Comparison of ENCODE assay signal across 8 cellular contexts in the genomic region with DNA sequence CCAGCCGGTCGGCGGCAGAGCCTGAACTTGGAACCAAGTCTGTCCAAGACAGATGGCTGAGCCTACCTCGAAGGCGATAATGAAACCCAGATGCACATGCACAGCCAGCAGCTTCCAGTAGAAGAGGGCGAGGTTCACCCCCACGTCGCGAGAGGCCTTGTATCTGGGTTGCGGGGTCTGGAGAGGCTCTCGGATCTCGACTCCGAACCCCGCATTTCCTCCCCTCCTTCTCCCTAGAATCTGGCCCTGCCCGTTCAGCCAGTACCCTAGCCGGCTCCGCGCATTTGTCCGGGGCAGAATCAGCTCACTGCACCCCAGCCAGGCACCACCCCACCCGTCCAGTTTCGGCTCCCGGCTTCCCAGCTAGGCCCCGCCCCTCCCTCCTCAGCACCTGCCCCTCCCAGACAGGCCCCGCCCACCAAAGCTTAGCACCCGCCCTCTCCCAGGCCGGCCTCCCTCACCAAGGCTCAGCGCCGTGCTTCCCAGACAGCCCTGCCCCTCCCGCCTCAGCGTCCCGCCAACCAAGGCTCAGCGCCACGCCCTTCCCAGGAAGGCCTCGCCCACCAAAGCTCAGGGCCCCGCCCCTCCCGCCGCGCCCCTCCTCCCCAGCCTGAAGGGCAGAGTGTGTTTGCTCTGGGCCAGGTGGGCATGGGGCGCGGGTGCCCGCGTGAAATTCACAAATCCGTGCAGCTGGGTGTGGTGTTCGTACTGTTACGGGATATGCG. TPM values are rescaled to one million over a fixed set of nuclear protein-coding genes. Genes with fewer than 3 reads are reported as not detected.
DNase-seq lines count a peak whose midpoint lies in the region; ATAC-seq and TF ChIP-seq lines count a peak whose summit lies in the region.

No MANE protein-coding gene starts in this region.

- CTCF ChIA-PET in A673 (lab: Charles Lee) = interaction anchor here (1.0 to 1.1 kb wide), 2 partner anchors 14 to 138 kb away, joined by 3 to 5 read pairs; no protein-coding TSS in a partner anchor

- intact Hi-C loops in A673 (cut with micrococcal nuclease; ENCODE audit: unreplicated experiment) = no loop called here

- H3K36me3 ChIP-seq in A673 (ENCODE audit: insufficient read depth, low read length, poor library complexity, severe bottlenecking) (no peaks in the 10 kb centered on the region), kidney epithelial cell (ENCODE audit: control insufficient read depth, insufficient read depth, low read length) (no peaks in the 10 kb centered on the region)

- H3K4me1 ChIP-seq in A673 (ENCODE audit: insufficient read depth, low read length, poor library complexity, severe bottlenecking) = peaks cover 5% of the 10 kb centered on the region

- H3K9me3 ChIP-seq in A673 (ENCODE audit: low read depth, low read length, poor library complexity, severe bottlenecking) = no peaks in the 10 kb centered on the region

- POLR2A ChIA-PET in A673 (lab: Charles Lee; ENCODE audit: low non-redundant PET) = interaction anchor here (0.7 to 1.1 kb wide), 3 partner anchors 10 to 1445 kb away, joined by 3 to 12 read pairs (median 7); no protein-coding TSS in a partner anchor

- DNase-seq in A673 (ENCODE audit: low spot score) (peak; percentile 97), NCI-H2227 treated with DMSO at 0.1 percent for 48 hours (lab: John Stamatoyannopoulos, UW) (peak; percentile 93), cerebellar nuclear complex (lab: John Stamatoyannopoulos, UW) (peak; percentile 84 to 93), kidney epithelial cell (ENCODE audit: low read depth) (peak; percentile 81)
- peak; percentile 91 for DNase-seq in activated CD4-positive, CD25-positive, alpha-beta regulatory T cell treated with anti-CD3 and anti-CD28 coated beads, Interleukin-2, amount 50 U/mL, for 72 hours
- peak; percentile 93 to 94 (median 94) for DNase-seq in stimulated activated CD4-positive, alpha-beta T cell treated with anti-CD3 and anti-CD28 coated beads, Interleukin-12 subunit alpha, Interleukin-12 subunit beta, amount 100 ng/mL, for 48 hours (ENCODE audit: low read depth in 2 of 3, low spot score in 1 of 3)

- H3K27me3 ChIP-seq in A673 (replicated peaks; ENCODE audit: insufficient read depth, low read depth, low read length, poor library complexity) (no peaks in the 10 kb centered on the region), kidney epithelial cell (ENCODE audit: control insufficient read depth, insufficient read depth, low read length) (no peaks in the 10 kb centered on the region)

- BruUV-seq in A673 (replicated peaks; lab: Mats Ljungman, UMichigan) = no TSS peak

- ATAC-seq in GM18867 (IDR thresholded peaks at IDR 0.05; ENCODE audit: unreplicated experiment) (peak; percentile 94), HG03103 (IDR thresholded peaks at IDR 0.05; ENCODE audit: low read depth, unreplicated experiment) (peak; percentile 86)

- H3K27ac ChIP-seq in A673 (ENCODE audit: low read depth, low read length, poor library complexity, severe bottlenecking) = no peak overlapping the region

- TF ChIP-seq CTCF in A673 (conservative IDR thresholded peaks at IDR 0.05; ENCODE audit: low read depth, low read length) (no peak), kidney epithelial cell (IDR thresholded peaks at IDR 0.05; ENCODE audit: insufficient read depth, low read length, poor library complexity, severe bottlenecking) (no peak)

- H3K4me3 ChIP-seq in A673 (ENCODE audit: low read depth, low read length, poor library complexity, severe bottlenecking) (peak overlapping the region; percentile 32), kidney epithelial cell (ENCODE audit: low read depth, low read length) (peak overlapping the region; percentile 33)

RNA-seq across cellular contexts. Expression of a gene that starts 4.8 kb away (rescaled TPM):
- total RNA-seq in A673 (2021) (5.2 and 5.8 TPM in 2 replicates), kidney epithelial cell (2.7 and 5.6 TPM in 2 replicates)

RNA-seq across cellular contexts. Expression of a gene that starts 19.8 kb away (rescaled TPM):
- 5.5 and 7.6 TPM in 2 replicates for total RNA-seq in A673 (2021)
- total RNA-seq in kidney epithelial cell = 3.5 and 7.6 TPM in 2 replicates
